In the genomic region with DNA sequence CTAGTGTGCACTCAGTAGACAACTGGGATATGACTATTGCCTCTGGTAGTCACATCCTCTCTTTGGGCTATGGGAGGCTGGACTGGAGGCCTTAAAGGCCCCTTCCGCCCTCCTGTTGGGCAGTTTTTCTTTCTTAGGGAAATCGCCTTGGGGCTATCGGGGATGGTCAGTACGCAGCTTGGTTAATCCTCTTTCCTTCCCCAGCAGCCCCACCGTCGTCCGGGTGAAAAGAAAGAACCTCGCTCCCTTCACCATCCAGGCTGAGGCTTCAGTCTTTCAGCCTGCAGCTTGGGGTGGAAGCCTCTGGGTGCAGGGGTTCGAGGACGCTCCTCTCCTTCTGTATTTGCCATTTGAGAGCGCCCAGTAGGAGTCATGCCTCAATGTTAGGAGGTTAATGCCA, we compare ENCODE assay signal across 1 cellular context.
A peak's percentile ranks its signal among the peaks of the same experiment; 100 is the strongest.
TF ChIP-seq lines count a peak whose summit lies in the region.

No MANE protein-coding gene starts in this region.

TF ChIP-seq in HepG2, 621 proteins besides CTCF, POLR2A, EP300 and RAD21:
- TF ChIP-seq KLF6 (CRISPR knock-in tag; IDR thresholded peaks at IDR 0.05) (no peak), NFIB (CRISPR knock-in tag; IDR thresholded peaks at IDR 0.05; ENCODE audit: borderline replicate concordance) (no peak), ZNF75D (CRISPR knock-in tag; IDR thresholded peaks at IDR 0.05; ENCODE audit: borderline replicate concordance) (no peak), ATF7-NPFF (CRISPR knock-in tag; IDR thresholded peaks at IDR 0.05; ENCODE audit: low read depth) (no peak), REPIN1 (CRISPR knock-in tag; IDR thresholded peaks at IDR 0.05; ENCODE audit: borderline replicate concordance, low read depth) (0 out of 2 replicates have a peak, but pooled peaks have one; percentile 14), ZNF362 (CRISPR knock-in tag; IDR thresholded peaks at IDR 0.05; ENCODE audit: borderline replicate concordance) (no peak), RFX1 (IDR thresholded peaks at IDR 0.05) (no peak), TARDBP (CRISPR knock-in tag; IDR thresholded peaks at IDR 0.05) (0 out of 2 replicates have a peak, but pooled peaks have one; percentile 1)
- TF ChIP-seq, protein P1, sequence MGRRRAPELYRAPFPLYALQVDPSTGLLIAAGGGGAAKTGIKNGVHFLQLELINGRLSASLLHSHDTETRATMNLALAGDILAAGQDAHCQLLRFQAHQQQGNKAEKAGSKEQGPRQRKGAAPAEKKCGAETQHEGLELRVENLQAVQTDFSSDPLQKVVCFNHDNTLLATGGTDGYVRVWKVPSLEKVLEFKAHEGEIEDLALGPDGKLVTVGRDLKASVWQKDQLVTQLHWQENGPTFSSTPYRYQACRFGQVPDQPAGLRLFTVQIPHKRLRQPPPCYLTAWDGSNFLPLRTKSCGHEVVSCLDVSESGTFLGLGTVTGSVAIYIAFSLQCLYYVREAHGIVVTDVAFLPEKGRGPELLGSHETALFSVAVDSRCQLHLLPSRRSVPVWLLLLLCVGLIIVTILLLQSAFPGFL (CRISPR knock-in tag; IDR thresholded peaks at IDR 0.05): no peak
